In the genomic region with DNA sequence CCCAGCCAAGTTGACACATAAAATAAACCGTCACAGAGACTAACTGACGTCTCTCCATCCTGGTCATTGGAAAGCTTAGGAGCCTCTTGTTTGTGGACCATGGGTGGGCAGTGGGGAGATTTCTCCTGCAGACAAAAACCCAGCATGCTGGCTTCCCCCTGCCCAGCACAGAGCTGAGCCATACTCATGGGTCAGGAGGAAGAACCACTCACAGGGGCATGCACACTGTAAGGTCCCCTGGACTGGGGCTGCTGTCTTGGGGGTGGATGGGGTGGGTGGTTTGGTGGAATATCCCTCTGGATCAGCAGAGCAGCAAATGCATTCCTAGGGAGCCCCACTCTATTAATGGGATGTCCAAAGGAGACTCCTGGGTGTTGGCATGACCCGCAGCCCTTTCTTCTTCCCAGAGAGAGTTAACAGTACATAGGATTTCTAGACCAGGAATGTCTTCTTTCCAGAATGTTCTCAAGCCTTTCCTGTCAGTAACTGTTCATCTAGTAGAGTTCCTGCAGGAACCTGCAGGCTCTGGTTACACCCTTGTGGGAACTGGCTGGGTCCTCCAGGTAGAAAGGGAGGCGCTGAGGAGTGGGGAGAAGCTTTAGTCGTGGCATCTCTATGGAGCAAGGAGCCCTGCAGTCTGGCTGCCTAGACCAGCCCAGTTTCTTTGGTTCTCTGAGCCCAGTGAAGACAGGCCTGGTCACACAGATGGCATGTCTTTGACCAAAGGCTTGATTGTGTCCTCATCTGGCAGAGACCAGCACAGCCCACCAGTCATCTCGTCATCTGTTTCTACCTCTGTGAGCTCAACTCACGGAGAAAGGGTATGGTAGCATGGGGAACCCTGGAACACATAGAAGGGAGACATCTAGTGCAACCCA, we compare ENCODE assay signal across 22 cellular contexts.
"Had no signal": no experiment of that assay in that cellular context is flagged by ENCODE, and none has a peak within 500 bp of the region (broad histone marks: within the 10 kb centered on the region; RNA-seq: fewer than 3 reads in every experiment).

No MANE protein-coding gene starts in this region.

- H3K4me1 Mint-ChIP-seq: activated naive CD8-positive, alpha-beta T cell treated with anti-CD3 and anti-CD28 coated beads, Interleukin-2, amount 50 U/mL, for 24 hours; central memory CD8-positive, alpha-beta T cell; nephron had no signal

- H3K4me1 ChIP-seq: lower lobe of right lung had no signal

- H3K36me3 ChIP-seq: lower lobe of right lung, upper lobe of left lung, WERI-Rb-1 had no signal

- H3K79me2 ChIP-seq: hepatocyte had no signal

- H3K27ac Mint-ChIP-seq: activated naive CD4-positive, alpha-beta T cell treated with anti-CD3 and anti-CD28 coated beads for 36 hours; activated naive CD8-positive, alpha-beta T cell treated with anti-CD3 and anti-CD28 coated beads, Interleukin-2, amount 50 U/mL, for 24 hours; activated T-cell treated with anti-CD3 and anti-CD28 coated beads, Interleukin-2, amount 50 U/mL, for 24 hours; brain; mesothelial cell of epicardium; nephron; stimulated activated naive CD8-positive, alpha-beta T cell treated with anti-CD3 and anti-CD28 coated beads, Interleukin-15, Interleukin-2, amounts not matched to agents 100 ng/mL and 50 ng/mL, for 24 hours; T-helper 1 cell treated with Interleukin-12 subunit alpha and Interleukin-12 subunit beta and Interleukin-4 antibody, amounts not matched to agents 30 μg/mL and 1 μg/mL, for 36 hours had no signal

- H3K4me3 Mint-ChIP-seq: activated naive CD4-positive, alpha-beta T cell treated with anti-CD3 and anti-CD28 coated beads for 36 hours; activated naive CD8-positive, alpha-beta T cell treated with anti-CD3 and anti-CD28 coated beads, Interleukin-2, amount 50 U/mL, for 24 hours; activated T-cell treated with anti-CD3 and anti-CD28 coated beads, Interleukin-2, amount 50 U/mL, for 24 hours; brain; central memory CD8-positive, alpha-beta T cell; mesothelial cell of epicardium; nephron; stimulated activated naive CD8-positive, alpha-beta T cell treated with anti-CD3 and anti-CD28 coated beads, Interleukin-15, Interleukin-2, amounts not matched to agents 100 ng/mL and 50 ng/mL, for 24 hours; T-helper 1 cell treated with Interleukin-12 subunit alpha and Interleukin-12 subunit beta and Interleukin-4 antibody, amounts not matched to agents 30 μg/mL and 1 μg/mL, for 36 hours had no signal

- H3K4me3 ChIP-seq: hepatocyte, lower lobe of right lung, upper lobe of left lung had no signal

- H2AFZ ChIP-seq: hepatocyte had no signal

- H3K36me3 Mint-ChIP-seq: brain, mesothelial cell of epicardium had no signal

- H3K4me2 ChIP-seq: hepatocyte had no signal

- H3K9me3 ChIP-seq: lower lobe of right lung, upper lobe of left lung had no signal

- DNase-seq: activated CD4-positive, alpha-beta T cell treated with anti-CD3 and anti-CD28 coated beads for 1 hour; activated CD4-positive, alpha-beta T cell treated with anti-CD3 and anti-CD28 coated beads, Interleukin-2, amount 50 U/mL, for 48 hours; activated naive CD4-positive, alpha-beta T cell treated with anti-CD3 and anti-CD28 coated beads for 36 hours; activated naive CD8-positive, alpha-beta T cell treated with anti-CD3 and anti-CD28 coated beads, Interleukin-2, amount 50 U/mL, for 24 hours; activated T-cell treated with anti-CD3 and anti-CD28 coated beads, Interleukin-2, amount 50 U/mL, for 24 hours; anterior cingulate cortex; cortex of kidney; effector CD4-positive, alpha-beta T cell; left cardiac atrium; lower lobe of right lung; nucleus accumbens; retina; stimulated activated CD4-positive, alpha-beta T cell treated with anti-CD3 and anti-CD28 coated beads, Interleukin-2, amount 100 ng/mL, for 24 hours; upper lobe of left lung; WERI-Rb-1 had no signal

- H3K9me3 Mint-ChIP-seq: activated naive CD4-positive, alpha-beta T cell treated with anti-CD3 and anti-CD28 coated beads for 36 hours; activated naive CD8-positive, alpha-beta T cell treated with anti-CD3 and anti-CD28 coated beads, Interleukin-2, amount 50 U/mL, for 24 hours; activated T-cell treated with anti-CD3 and anti-CD28 coated beads, Interleukin-2, amount 50 U/mL, for 24 hours; central memory CD8-positive, alpha-beta T cell; mesothelial cell of epicardium; nephron; stimulated activated naive CD8-positive, alpha-beta T cell treated with anti-CD3 and anti-CD28 coated beads, Interleukin-15, Interleukin-2, amounts not matched to agents 100 ng/mL and 50 ng/mL, for 24 hours; T-helper 1 cell treated with Interleukin-12 subunit alpha and Interleukin-12 subunit beta and Interleukin-4 antibody, amounts not matched to agents 30 μg/mL and 1 μg/mL, for 36 hours had no signal

- H3K27me3 ChIP-seq: upper lobe of left lung had no signal

- H3K27ac ChIP-seq: hepatocyte, lower lobe of right lung, upper lobe of left lung, WERI-Rb-1 had no signal

- H3K27me3 Mint-ChIP-seq: activated naive CD8-positive, alpha-beta T cell treated with anti-CD3 and anti-CD28 coated beads, Interleukin-2, amount 50 U/mL, for 24 hours; activated T-cell treated with anti-CD3 and anti-CD28 coated beads, Interleukin-2, amount 50 U/mL, for 24 hours; central memory CD8-positive, alpha-beta T cell; stimulated activated naive CD8-positive, alpha-beta T cell treated with anti-CD3 and anti-CD28 coated beads, Interleukin-15, Interleukin-2, amounts not matched to agents 100 ng/mL and 50 ng/mL, for 24 hours had no signal
